8 cellular contexts compared by ENCODE assay signal in genomic region chr6:134436281-134436815, GRCh38.
DNase-seq lines count a peak whose midpoint lies in the region; ATAC-seq lines count a peak whose summit lies in the region.

No MANE protein-coding gene starts in this region.

- ATAC-seq in GM18517 (IDR thresholded peaks at IDR 0.05; ENCODE audit: unreplicated experiment) (peak; percentile 90), HG02763 (IDR thresholded peaks at IDR 0.05; ENCODE audit: unreplicated experiment) (peak; percentile 81)

- no peaks in the 10 kb centered on the region for H3K27me3 ChIP-seq in skeletal muscle satellite cell (ENCODE audit: control insufficient read depth, insufficient read depth, low read length)

- peaks cover 41% of the 10 kb centered on the region for H3K4me1 Mint-ChIP-seq in activated T-helper 1 cell treated with anti-CD3 and anti-CD28 coated beads, Interleukin-12 subunit alpha, Interleukin-12 subunit beta, Interleukin-2, Interleukin-4 antibody, amounts not matched to agents 30 ng/mL and 10 ng/mL and 1 ng/mL, durations not matched to agents 14 hours and 24 hours and 36 hours (ENCODE audit: low read depth)

- no peaks in the 10 kb centered on the region for H3K9me3 ChIP-seq in skeletal muscle satellite cell (replicated peaks; ENCODE audit: low read length)

- peak overlapping the region; percentile 99 for H3K27ac Mint-ChIP-seq in activated T-helper 1 cell treated with anti-CD3 and anti-CD28 coated beads, Interleukin-12 subunit alpha, Interleukin-12 subunit beta, Interleukin-2, Interleukin-4 antibody, amounts not matched to agents 30 ng/mL and 10 ng/mL and 1 ng/mL, durations not matched to agents 14 hours and 24 hours and 36 hours

- H3K9me3 Mint-ChIP-seq in activated T-helper 1 cell treated with anti-CD3 and anti-CD28 coated beads, Interleukin-12 subunit alpha, Interleukin-12 subunit beta, Interleukin-2, Interleukin-4 antibody, amounts not matched to agents 30 ng/mL and 10 ng/mL and 1 ng/mL, durations not matched to agents 14 hours and 24 hours and 36 hours: no peaks in the 10 kb centered on the region

- H3K27me3 Mint-ChIP-seq in activated T-helper 1 cell treated with anti-CD3 and anti-CD28 coated beads, Interleukin-12 subunit alpha, Interleukin-12 subunit beta, Interleukin-2, Interleukin-4 antibody, amounts not matched to agents 30 ng/mL and 10 ng/mL and 1 ng/mL, durations not matched to agents 14 hours and 24 hours and 36 hours (ENCODE audit: insufficient read depth): no peaks in the 10 kb centered on the region

- H3K36me3 ChIP-seq in skeletal muscle satellite cell (ENCODE audit: insufficient read depth, low read length): no peaks in the 10 kb centered on the region

- H3K4me3 Mint-ChIP-seq in activated T-helper 1 cell treated with anti-CD3 and anti-CD28 coated beads, Interleukin-12 subunit alpha, Interleukin-12 subunit beta, Interleukin-2, Interleukin-4 antibody, amounts not matched to agents 30 ng/mL and 10 ng/mL and 1 ng/mL, durations not matched to agents 14 hours and 24 hours and 36 hours: peak overlapping the region; percentile 55

- peak overlapping the region; percentile 53 for H3K4me3 ChIP-seq in skeletal muscle satellite cell (ENCODE audit: low read length)

- H3K4me2 ChIP-seq in skeletal muscle satellite cell (ENCODE audit: low read length): peak overlapping the region; percentile 78

- DNase-seq in NOMO-1 treated with DMSO at 0.1 percent for 48 hours (lab: John Stamatoyannopoulos, UW; ENCODE audit: unreplicated experiment) (peak; percentile 58), germinal center (ENCODE audit: low spot score) (peak; percentile 60), NCI-H2196 (lab: John Stamatoyannopoulos, UW; ENCODE audit: unreplicated experiment) (no peak), NCI-H1092 (lab: John Stamatoyannopoulos, UW) (no peak)
- DNase-seq in activated T-helper 1 cell treated with anti-CD3 and anti-CD28 coated beads, Interleukin-12 subunit alpha, Interleukin-12 subunit beta, Interleukin-2, Interleukin-4 antibody, amounts not matched to agents 30 ng/mL and 10 ng/mL and 1 ng/mL, durations not matched to agents 14 hours and 24 hours and 36 hours (ENCODE audit: low spot score): peak; percentile 74

- peaks cover 30% of the 10 kb centered on the region for H3K4me1 ChIP-seq in skeletal muscle satellite cell (ENCODE audit: control insufficient read depth, insufficient read depth, low read length)

- peak overlapping the region; percentile 80 for H3K9ac ChIP-seq in skeletal muscle satellite cell (ENCODE audit: low read depth, low read length)

- peaks cover 2% of the 10 kb centered on the region for H3K36me3 Mint-ChIP-seq in activated T-helper 1 cell treated with anti-CD3 and anti-CD28 coated beads, Interleukin-12 subunit alpha, Interleukin-12 subunit beta, Interleukin-2, Interleukin-4 antibody, amounts not matched to agents 30 ng/mL and 10 ng/mL and 1 ng/mL, durations not matched to agents 14 hours and 24 hours and 36 hours (ENCODE audit: low read depth)

- intact Hi-C loops in activated T-helper 1 cell treated with anti-CD3 and anti-CD28 coated beads, Interleukin-12 subunit alpha, Interleukin-12 subunit beta, Interleukin-2, Interleukin-4 antibody, amounts not matched to agents 30 ng/mL and 10 ng/mL and 1 ng/mL, durations not matched to agents 14 hours and 24 hours and 36 hours (cut with micrococcal nuclease): loop anchor here (1.0 to 10.0 kb wide), 16 partner anchors 12 to 1061 kb away; partner anchors contain the start of genes AHI1, MYB and TBPL1

Comparison
In these comparisons a context has a peak if more than half of its experiments do, and no peak if none do; other contexts are left out.
1. DNase-seq: peak in NOMO-1 treated with DMSO at 0.1 percent for 48 hours (single experiment), activated T-helper 1 cell treated with anti-CD3 and anti-CD28 coated beads, Interleukin-12 subunit alpha, Interleukin-12 subunit beta, Interleukin-2, Interleukin-4 antibody, amounts not matched to agents 30 ng/mL and 10 ng/mL and 1 ng/mL, durations not matched to agents 14 hours and 24 hours and 36 hours (single experiment) and germinal center (single experiment); none in NCI-H2196 (single experiment) and NCI-H1092 (single experiment).